15 cellular contexts compared by ENCODE assay signal in the genomic region with DNA sequence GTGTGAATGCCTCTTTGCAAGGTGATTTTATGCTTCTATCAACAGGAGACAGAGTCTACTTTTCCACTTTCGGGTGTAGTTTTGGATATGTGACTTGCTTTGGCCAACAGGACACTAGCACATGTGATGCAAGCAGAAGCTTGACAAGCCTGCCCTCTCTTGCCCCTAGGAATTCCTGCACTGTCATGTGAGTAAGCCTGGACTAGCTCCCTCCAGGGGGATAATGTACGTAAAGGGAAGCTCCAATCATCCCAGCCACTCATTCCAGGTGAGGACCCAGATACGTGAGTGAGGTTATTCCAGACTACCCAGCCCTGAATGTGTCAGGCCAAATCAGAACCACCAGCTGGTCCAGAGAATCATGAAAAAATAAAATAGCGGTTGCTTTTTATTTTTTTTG. TPM values are rescaled to one million over a fixed set of nuclear protein-coding genes. Genes with fewer than 3 reads are reported as not detected.
DNase-seq lines count a peak whose midpoint lies in the region; ATAC-seq, FAIRE-seq and TF ChIP-seq lines count a peak whose summit lies in the region.
"Had no signal": no experiment of that assay in that cellular context is flagged by ENCODE, and none has a peak within 500 bp of the region (broad histone marks: within the 10 kb centered on the region; RNA-seq: fewer than 3 reads in every experiment).

No MANE protein-coding gene starts in this region.

- ATAC-seq in A549 (peak; percentile 39 to 43; a peak in 3 of 6 replicates), HG03565 (IDR thresholded peaks at IDR 0.05; ENCODE audit: unreplicated experiment) (no peak)
- ATAC-seq: mucosa of descending colon had no signal

- no peaks in the 10 kb centered on the region for H3K4me1 ChIP-seq in A549
- H3K4me1 ChIP-seq in left ventricle myocardium inferior, result no peaks in the 10 kb centered on the region
- no peaks in the 10 kb centered on the region for H3K4me1 ChIP-seq in kidney (ENCODE audit: control insufficient read depth in 1 of 2, insufficient read depth in 1 of 2, low read depth in 1 of 2, low read length in 2 of 2)
- H3K4me1 ChIP-seq: esophagus muscularis mucosa had no signal

- TF ChIP-seq POLR2A in A549 (IDR thresholded peaks at IDR 0.05; ENCODE audit: low read length), result no peak

- TF ChIP-seq EP300 in A549 (IDR thresholded peaks at IDR 0.05), result no peak

- H3K27me3 ChIP-seq in left ventricle myocardium inferior (ENCODE audit: low read depth), result no peaks in the 10 kb centered on the region
- H3K27me3 ChIP-seq: esophagus muscularis mucosa had no signal

- in situ Hi-C loops in SK-MEL-5 (cut with HindIII; ENCODE audit: low pct_unique_long_range_greater_than_20kb, low sequenced_read_pairs), result no loop called here

- CTCF ChIA-PET in A549 (lab: Yijun Ruan, JAX), result no interaction called here

- DNase-seq in A549 (ENCODE audit: low read depth in 1 of 2, low spot score in 1 of 2) (peak in 1 of 2 experiments; percentile 11), SK-MEL-5 (ENCODE audit: low read depth, low spot score) (peak; percentile 21), left ventricle myocardium inferior (no peak), kidney (no peak), frontal cortex (ENCODE audit: low spot score in 2 of 2) (no peak)
- DNase-seq: ACHN; activated naive CD8-positive, alpha-beta T cell treated with anti-CD3 and anti-CD28 coated beads, Interleukin-2, amount 10 ng/mL, durations not matched to agents 7 days and 5 days; mucosa of descending colon; NCI-H1694; SHP77; stimulated activated CD4-positive, alpha-beta T cell treated with anti-CD3 and anti-CD28 coated beads, Interleukin-4, amount 100 ng/mL, for 1 hour had no signal

- H3K9me3 ChIP-seq in A549 (no peaks in the 10 kb centered on the region), left ventricle myocardium inferior (replicated peaks) (peaks cover 4% of the 10 kb centered on the region), kidney (ENCODE audit: control insufficient read depth in 1 of 2, low read length in 2 of 2) (no peaks in the 10 kb centered on the region)
- H3K9me3 ChIP-seq: esophagus muscularis mucosa, mucosa of descending colon had no signal

- FAIRE-seq in A549 (lab: Jason Lieb, UNC), result no peak
- FAIRE-seq in kidney (lab: Jason Lieb, UNC), result no peak
- no peak for FAIRE-seq in frontal cortex (lab: Jason Lieb, UNC)
- FAIRE-seq: colon had no signal

- no peak overlapping the region for H3K9ac ChIP-seq in kidney (ENCODE audit: low read length in 2 of 2)
- H3K9ac ChIP-seq: KMS-11 had no signal

- no peaks in the 10 kb centered on the region for H3K36me3 ChIP-seq in left ventricle myocardium inferior
- no peaks in the 10 kb centered on the region for H3K36me3 ChIP-seq in kidney (ENCODE audit: control insufficient read depth in 1 of 2, insufficient read depth in 2 of 2, low read length in 2 of 2)

- no peak overlapping the region for H3K27ac ChIP-seq in A549
- H3K27ac ChIP-seq in left ventricle myocardium inferior (replicated peaks), result no peak overlapping the region
- H3K27ac ChIP-seq in kidney (ENCODE audit: low read depth in 2 of 2, low read length in 2 of 2), result no peak overlapping the region
- H3K27ac ChIP-seq: esophagus muscularis mucosa, KMS-11 had no signal

- H3K4me2 ChIP-seq in A549, result no peak overlapping the region
- H3K4me2 ChIP-seq: KMS-11 had no signal

- no peak for TF ChIP-seq RAD21 in A549 (conservative IDR thresholded peaks at IDR 0.05 in 1 of 2, IDR thresholded peaks at IDR 0.05 in 1 of 2)

- TF ChIP-seq CTCF in A549 (IDR thresholded peaks at IDR 0.05) (no peak), left ventricle myocardium inferior (IDR thresholded peaks at IDR 0.05; ENCODE audit: borderline replicate concordance) (peak; percentile 17), kidney (IDR thresholded peaks at IDR 0.05; ENCODE audit: borderline replicate concordance, extremely low read depth, insufficient read depth) (no peak)

- intact Hi-C loops in left ventricle myocardium inferior (cut with micrococcal nuclease), result no loop called here
- intact Hi-C loops in kidney (cut with DNase I), result no loop called here

- POLR2A ChIA-PET in A549 (lab: Yijun Ruan, JAX), result no interaction called here

- H3K4me3 ChIP-seq in A549, result no peak overlapping the region
- no peak overlapping the region for H3K4me3 ChIP-seq in left ventricle myocardium inferior
- H3K4me3 ChIP-seq in kidney (ENCODE audit: low read length in 2 of 2), result no peak overlapping the region
- H3K4me3 ChIP-seq: esophagus muscularis mucosa, mucosa of descending colon had no signal

- WGBS in A549 (ENCODE audit: missing lambda C conversion rate), result 62% methylated on average over 4 of the region's 4 CpGs

TF ChIP-seq in A549, 52 proteins besides CTCF, POLR2A, EP300 and RAD21:
- no peak for TF ChIP-seq HOXB13 (CRISPR knock-in tag; IDR thresholded peaks at IDR 0.05; ENCODE audit: low read depth)
- no peak for TF ChIP-seq RCOR1 (IDR thresholded peaks at IDR 0.05; ENCODE audit: low read depth, low read length)
- TF ChIP-seq TP53 (CRISPR knock-in tag; IDR thresholded peaks at IDR 0.05), result no peak
- TF ChIP-seq HOXA7 (CRISPR knock-in tag; IDR thresholded peaks at IDR 0.05), result no peak
- TF ChIP-seq SREBF2 (IDR thresholded peaks at IDR 0.05), result no peak
- no peak for TF ChIP-seq BHLHE40 (IDR thresholded peaks at IDR 0.05; ENCODE audit: low read depth, low read length)
- TF ChIP-seq, protein P1, sequence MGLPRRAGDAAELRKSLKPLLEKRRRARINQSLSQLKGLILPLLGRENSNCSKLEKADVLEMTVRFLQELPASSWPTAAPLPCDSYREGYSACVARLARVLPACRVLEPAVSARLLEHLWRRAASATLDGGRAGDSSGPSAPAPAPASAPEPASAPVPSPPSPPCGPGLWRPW (IDR thresholded peaks at IDR 0.05), result no peak
- TF ChIP-seq EHF (CRISPR knock-in tag; IDR thresholded peaks at IDR 0.05), result no peak
- no peak for TF ChIP-seq NPAS2 (CRISPR knock-in tag; IDR thresholded peaks at IDR 0.05; ENCODE audit: borderline replicate concordance)
- no peak for TF ChIP-seq HDAC2 (IDR thresholded peaks at IDR 0.05)
- no peak for TF ChIP-seq HEYL (CRISPR knock-in tag; IDR thresholded peaks at IDR 0.05)
- no peak for TF ChIP-seq GATA3 (IDR thresholded peaks at IDR 0.05; ENCODE audit: borderline replicate concordance)
- TF ChIP-seq MAZ (IDR thresholded peaks at IDR 0.05; ENCODE audit: borderline replicate concordance, low read depth, low read length), result no peak
- no peak for TF ChIP-seq KDM1A (IDR thresholded peaks at IDR 0.05; ENCODE audit: low read depth)

RNA-seq across cellular contexts. Expression of a gene that starts 33.3 kb away (rescaled TPM):
- polyA plus RNA-seq in A549 (2011; rRNA removed), result 2.2 and 2.7 TPM in 2 replicates
- polyA plus RNA-seq in A549 (2012; cell fraction: cytosol; rRNA removed), result 2.1 and 2.9 TPM in 2 replicates
- polyA plus RNA-seq in A549 (2012; cell fraction: nucleus; rRNA removed), result 4.4 and 4.7 TPM in 2 replicates
- polyA plus RNA-seq in A549 (2017; fragmentation: RNase III; extraction: RNeasy Plus Mini Kit Qiagen cat#74134 plus additional on column Dnase treatment), result 2.3 to 2.7 TPM (median 2.4 TPM) in 3 replicates
- 6.4 and 6.5 TPM in 2 replicates for polyA minus RNA-seq in A549 (2011; rRNA and poly(A)+ RNA removed)
- total RNA-seq in SK-MEL-5 (2014; rRNA removed; shearing (Covaris generic)), result 3.1 TPM in 2 replicates
- 3.9 and 6.0 TPM in 2 replicates for polyA plus RNA-seq in SK-MEL-5 (2015; cell fraction: cytosol; rRNA removed)
- 2.0 and 3.4 TPM in 2 replicates for polyA plus RNA-seq in SK-MEL-5 (2015; cell fraction: nucleus; rRNA removed)
- 1.5 TPM for total RNA-seq in left ventricle myocardium inferior
- 3.6 TPM for total RNA-seq in kidney
- polyA plus RNA-seq in kidney (ENCODE audit: insufficient read depth, low read depth, low replicate concordance), result 1.1 TPM
- total RNA-seq in frontal cortex, result 5.7 TPM

RNA-seq across cellular contexts. Expression of a gene that starts 54.0 kb away (rescaled TPM):
- 7.5 and 11.8 TPM in 2 replicates for polyA plus RNA-seq in A549 (2011; rRNA removed)
- 3.5 and 4.1 TPM in 2 replicates for polyA plus RNA-seq in A549 (2012; cell fraction: cytosol; rRNA removed)
- 2.3 and 3.5 TPM in 2 replicates for polyA plus RNA-seq in A549 (2012; cell fraction: nucleus; rRNA removed)
- polyA plus RNA-seq in A549 (2017; fragmentation: RNase III; extraction: RNeasy Plus Mini Kit Qiagen cat#74134 plus additional on column Dnase treatment), result 12.1 to 13.8 TPM (median 12.6 TPM) in 3 replicates
- 0.78 and 2.6 TPM in 2 replicates for polyA minus RNA-seq in A549 (2011; rRNA and poly(A)+ RNA removed)
- 15.4 and 25.3 TPM in 2 replicates for total RNA-seq in SK-MEL-5 (2014; rRNA removed; shearing (Covaris generic))
- 13.9 and 15.8 TPM in 2 replicates for polyA plus RNA-seq in SK-MEL-5 (2015; cell fraction: cytosol; rRNA removed)
- 14.9 and 17.3 TPM in 2 replicates for polyA plus RNA-seq in SK-MEL-5 (2015; cell fraction: nucleus; rRNA removed)
- 35.8 TPM for total RNA-seq in left ventricle myocardium inferior
- 18.1 TPM for total RNA-seq in kidney
- polyA plus RNA-seq in kidney (ENCODE audit: insufficient read depth, low read depth, low replicate concordance), result 66.8 TPM
- total RNA-seq in frontal cortex, result 26.1 TPM
